In the genomic region with DNA sequence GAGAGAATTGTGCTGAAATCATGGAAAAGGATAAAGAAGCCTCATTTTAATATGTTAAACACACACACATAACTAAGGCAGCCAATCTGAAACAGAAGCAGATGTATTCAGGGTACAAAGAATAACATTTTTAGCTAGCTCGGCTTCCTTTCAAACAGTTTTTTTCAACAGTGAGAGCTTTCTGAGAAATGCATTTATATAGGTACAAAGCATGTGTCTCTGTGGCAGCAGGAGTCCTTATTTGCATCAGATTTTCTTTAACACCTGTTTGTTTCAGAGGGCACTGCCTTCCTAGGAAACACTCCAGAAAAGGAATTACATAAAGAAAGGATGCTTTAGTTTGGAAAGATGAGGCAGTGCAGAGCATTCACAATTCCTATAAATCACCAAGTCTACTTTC, we compare ENCODE assay signal across 23 cellular contexts.
DNase-seq lines count a peak whose midpoint lies in the region; ATAC-seq and TF ChIP-seq lines count a peak whose summit lies in the region.
"Had no signal": no experiment of that assay in that cellular context is flagged by ENCODE, and none has a peak within 500 bp of the region (broad histone marks: within the 10 kb centered on the region; RNA-seq: fewer than 3 reads in every experiment).

No MANE protein-coding gene starts in this region.

- H3K9ac ChIP-seq in H9 (ENCODE audit: extremely low read depth, insufficient read length, low read length), result no peak overlapping the region
- no peak overlapping the region for H3K9ac ChIP-seq in iPS-20b (ENCODE audit: low read depth, low read length)
- H3K9ac ChIP-seq: BLaER1 treated with 17β-estradiol and CSF1 and Interleukin-3, amounts not matched to agents 10 nM and 100 nM had no signal

- no peak overlapping the region for H2AFZ ChIP-seq in H9 (ENCODE audit: low read length)
- H2AFZ ChIP-seq: PC-9 had no signal

- no peaks in the 10 kb centered on the region for H3K27me3 ChIP-seq in H9 (ENCODE audit: insufficient read depth, low read length)
- no peaks in the 10 kb centered on the region for H3K27me3 ChIP-seq in iPS-20b (ENCODE audit: insufficient read depth, low read length)
- H3K27me3 ChIP-seq: BLaER1 treated with 17β-estradiol and CSF1 and Interleukin-3, amounts not matched to agents 10 nM and 100 nM; SJCRH30 had no signal

- H4K5ac ChIP-seq in H9 (ENCODE audit: insufficient read length, low read depth, low read length), result no peak overlapping the region

- H3K36me3 ChIP-seq in iPS-20b (ENCODE audit: insufficient read depth, low read depth, low read length), result no peaks in the 10 kb centered on the region
- H3K36me3 ChIP-seq: BLaER1 treated with 17β-estradiol and CSF1 and Interleukin-3, amounts not matched to agents 10 nM and 100 nM; SJCRH30 had no signal

- no peaks in the 10 kb centered on the region for H3K36me3 Mint-ChIP-seq in H9 (ENCODE audit: insufficient read depth in 1 of 3, low read depth in 3 of 3)

- no peak for DNase-seq in H9
- peak; percentile 72 for DNase-seq in NCI-H526 treated with DMSO at 0.1 percent for 48 hours (lab: John Stamatoyannopoulos, UW)
- DNase-seq in superior temporal gyrus (ENCODE audit: extremely low spot score), result peak; percentile 75
- no peak for DNase-seq in stimulated activated CD4-positive, alpha-beta T cell treated with anti-CD3 and anti-CD28 coated beads, Interleukin-1b, Interleukin-23, amount 100 ng/mL, for 48 hours
- no peak for DNase-seq in kidney glomerular epithelial cell (lab: John Stamatoyannopoulos, UW)
- DNase-seq: AML-193; CD4-positive, alpha-beta T cell; Kasumi-1; MV-4-11; NCI-H1105; NCI-H1436 treated with DMSO at 0.1 percent for 48 hours; NCI-H187 treated with DMSO at 0.1 percent for 48 hours; NCI-H345; NCI-H510A treated with DMSO at 0.1 percent for 48 hours; NCI-H82; PC-9; SJCRH30 had no signal

- no peak overlapping the region for H2BK12ac ChIP-seq in H9 (ENCODE audit: insufficient read length, low read depth, low read length)

- no peak overlapping the region for H2AK5ac ChIP-seq in H9 (ENCODE audit: insufficient read length, low read length)

- no peak overlapping the region for H3K14ac ChIP-seq in H9 (ENCODE audit: insufficient read depth, low read length)

- H3K9me3 ChIP-seq in H9 (ENCODE audit: control insufficient read depth, low read depth, low read length) (no peaks in the 10 kb centered on the region), iPS-20b (ENCODE audit: insufficient read depth, low read depth, low read length) (no peaks in the 10 kb centered on the region)
- H3K9me3 ChIP-seq: A549; BLaER1 treated with 17β-estradiol and CSF1 and Interleukin-3, amounts not matched to agents 10 nM and 100 nM; SJCRH30 had no signal

- no peak overlapping the region for H3K4me2 ChIP-seq in H9 (ENCODE audit: insufficient read depth, insufficient read length, low read length)
- H3K4me2 ChIP-seq: A549, PC-9 had no signal

- H3K4me1 ChIP-seq in H9 (ENCODE audit: insufficient read depth, low read length), result peaks cover 8% of the 10 kb centered on the region; the same call in 1 of the 2 replicates
- peaks cover 6% of the 10 kb centered on the region for H3K4me1 ChIP-seq in iPS-20b (ENCODE audit: insufficient read depth, low read length)
- H3K4me1 ChIP-seq: A549, SJCRH30 had no signal

- H3K23ac ChIP-seq in H9 (ENCODE audit: insufficient read length, low read depth, low read length), result no peak overlapping the region

- peak overlapping the region in 2 of 3 experiments; percentile 14 to 80; a peak in 2 of 7 replicates for H3K27ac Mint-ChIP-seq in H9
- H3K27ac Mint-ChIP-seq: CD4-positive, alpha-beta T cell had no signal

- peak overlapping the region; percentile 18; the same call in 1 of the 2 replicates for H3K4me3 ChIP-seq in iPS-20b (ENCODE audit: low read length)
- H3K4me3 ChIP-seq: A549; BLaER1 treated with 17β-estradiol and CSF1 and Interleukin-3, amounts not matched to agents 10 nM and 100 nM; PC-9; SJCRH30 had no signal

- no peak overlapping the region for H2BK20ac ChIP-seq in H9 (ENCODE audit: low read depth, low read length, poor library complexity, severe bottlenecking)

- ATAC-seq in HG03280 (IDR thresholded peaks at IDR 0.05; ENCODE audit: unreplicated experiment), result no peak
- ATAC-seq: A549, HepG2, Right ventricle myocardium inferior had no signal

- no peaks in the 10 kb centered on the region for H3K27me3 Mint-ChIP-seq in H9 (ENCODE audit: low read depth)

- H2BK5ac ChIP-seq in H9 (ENCODE audit: insufficient read length, low read length), result no peak overlapping the region

- H3K4ac ChIP-seq in H9 (ENCODE audit: low read depth, low read length), result no peak overlapping the region

- no CpG with 5 or more reads among the region's 1 CpG for WGBS in H9 (ENCODE audit: extremely low coverage, insufficient read length, low lambda C conversion rate)

- no peak overlapping the region for H2BK15ac ChIP-seq in H9 (ENCODE audit: low read depth, low read length)

- no peaks in the 10 kb centered on the region for H3K23me2 ChIP-seq in H9 (ENCODE audit: insufficient read length, low read depth, low read length, poor library complexity, severe bottlenecking)

- no peak overlapping the region for H2BK120ac ChIP-seq in H9 (ENCODE audit: low read depth, low read length, poor library complexity, severe bottlenecking)

- H3K79me1 ChIP-seq in H9 (ENCODE audit: insufficient read depth, low read depth, low read length, poor library complexity, severe bottlenecking), result no peaks in the 10 kb centered on the region

- no peak overlapping the region for H4K91ac ChIP-seq in H9 (ENCODE audit: insufficient read length, low read depth, low read length)

- no peak for TF ChIP-seq CTCF in H9 (conservative IDR thresholded peaks at IDR 0.05)

- H3K79me2 ChIP-seq in H9 (ENCODE audit: insufficient read depth, low read length), result no peaks in the 10 kb centered on the region

- H3K18ac ChIP-seq in H9 (ENCODE audit: insufficient read length, low read depth, low read length), result no peak overlapping the region

- H4K8ac ChIP-seq in H9 (replicated peaks; ENCODE audit: insufficient read length, low read depth, low read length), result no peak overlapping the region

- H3K9me3 Mint-ChIP-seq in H9, result no peaks in the 10 kb centered on the region; a peak in 1 of 5 replicates
- H3K9me3 Mint-ChIP-seq: CD4-positive, alpha-beta T cell had no signal

- no peaks in the 10 kb centered on the region for H4K20me1 ChIP-seq in H9 (ENCODE audit: control insufficient read depth, insufficient read depth, insufficient read length)
- H4K20me1 ChIP-seq: BLaER1 treated with 17β-estradiol and CSF1 and Interleukin-3, amounts not matched to agents 10 nM and 100 nM had no signal

- no peak overlapping the region for H3T11ph ChIP-seq in H9 (ENCODE audit: low read length)

- H3K56ac ChIP-seq in H9 (ENCODE audit: insufficient read length, low read depth, low read length), result no peak overlapping the region

- H3K4me1 Mint-ChIP-seq in H9, result peaks cover 22 to 28% of the 10 kb centered on the region in 2 experiments

- H3K4me3 Mint-ChIP-seq in H9, result no peak overlapping the region
- H3K4me3 Mint-ChIP-seq: CD4-positive, alpha-beta T cell had no signal

- H3K27ac ChIP-seq in H9 (ENCODE audit: insufficient read length, low read depth, low read length), result no peak overlapping the region
- H3K27ac ChIP-seq in iPS-20b (ENCODE audit: low read length), result no peak overlapping the region
- H3K27ac ChIP-seq: A549; BLaER1 treated with 17β-estradiol and CSF1 and Interleukin-3, amounts not matched to agents 10 nM and 100 nM; PC-9; SJCRH30 had no signal

Comparison
In these comparisons a context has a peak if more than half of its experiments do, and no peak if none do; other contexts are left out.
1. DNase-seq: peak in NCI-H526 treated with DMSO at 0.1 percent for 48 hours (single experiment) and superior temporal gyrus (single experiment); none in H9 (single experiment), stimulated activated CD4-positive, alpha-beta T cell treated with anti-CD3 and anti-CD28 coated beads, Interleukin-1b, Interleukin-23, amount 100 ng/mL, for 48 hours (single experiment) and kidney glomerular epithelial cell (single experiment).